ENCODE assay signal across 10 cellular contexts in the genomic region with DNA sequence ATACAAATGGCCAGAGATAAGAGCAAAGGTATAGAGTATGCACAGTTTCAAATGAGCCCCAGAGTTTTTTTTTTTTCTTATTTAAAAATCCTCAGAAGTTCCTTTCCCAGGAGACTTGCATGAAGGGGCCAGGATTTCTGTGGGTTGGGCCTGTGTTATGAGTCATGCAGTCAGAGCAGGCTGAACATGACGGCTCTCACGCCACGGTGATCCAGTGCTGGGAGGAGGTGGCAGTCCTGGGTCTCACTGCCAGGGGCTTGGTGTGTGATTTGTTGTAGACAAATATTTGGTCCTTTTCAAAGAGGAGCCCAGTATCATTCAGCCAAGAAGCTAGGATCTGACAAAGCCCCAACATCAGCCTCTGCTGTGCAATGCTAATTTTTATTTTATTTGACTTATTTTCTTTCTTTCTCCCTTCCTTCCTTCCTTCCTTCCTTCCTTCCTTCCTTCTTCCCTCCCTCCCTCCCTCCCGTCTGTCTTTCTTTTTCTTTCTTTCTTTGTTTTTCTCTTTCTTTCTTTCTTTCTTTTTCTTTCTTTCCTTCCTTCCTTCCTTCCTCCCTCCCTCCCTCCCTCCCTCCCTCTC. TPM values are rescaled to one million over a fixed set of nuclear protein-coding genes. Genes with fewer than 3 reads are reported as not detected.
DNase-seq lines count a peak whose midpoint lies in the region; ATAC-seq, FAIRE-seq and TF ChIP-seq lines count a peak whose summit lies in the region.
"Had no signal": no experiment of that assay in that cellular context is flagged by ENCODE, and none has a peak within 500 bp of the region (broad histone marks: within the 10 kb centered on the region; RNA-seq: fewer than 3 reads in every experiment).

No MANE protein-coding gene starts in this region.

- H3K27me3 ChIP-seq in HL-60 (ENCODE audit: insufficient read depth, poor library complexity, severe bottlenecking): no peaks in the 10 kb centered on the region

- peak; percentile 82 for ATAC-seq in left colon
- ATAC-seq in activated CD8-positive, alpha-beta memory T cell treated with anti-CD3 and anti-CD28 coated beads, Interleukin-2, amount 10 ng/mL, durations not matched to agents 7 days and 5 days: no peak
- no peak for ATAC-seq in GM21825 (IDR thresholded peaks at IDR 0.05; ENCODE audit: unreplicated experiment)

- H3K36me3 Mint-ChIP-seq in activated CD8-positive, alpha-beta memory T cell treated with anti-CD3 and anti-CD28 coated beads, Interleukin-2, amount 10 ng/mL, durations not matched to agents 7 days and 5 days: no peaks in the 10 kb centered on the region

- intact Hi-C loops in left colon (cut with DNase I, micrococcal nuclease): no loop called here

- in situ Hi-C loops in ACHN (cut with HindIII; ENCODE audit: low pct_ligation_motif_present, low pct_unique_long_range_greater_than_20kb, low sequenced_read_pairs): no loop called here

- TF ChIP-seq POLR2A in GM12891 (IDR thresholded peaks at IDR 0.05; ENCODE audit: low read depth, low read length): no peak

- H3K4me1 Mint-ChIP-seq in activated CD8-positive, alpha-beta memory T cell treated with anti-CD3 and anti-CD28 coated beads, Interleukin-2, amount 10 ng/mL, durations not matched to agents 7 days and 5 days: no peaks in the 10 kb centered on the region

- H3K4me3 Mint-ChIP-seq in activated CD8-positive, alpha-beta memory T cell treated with anti-CD3 and anti-CD28 coated beads, Interleukin-2, amount 10 ng/mL, durations not matched to agents 7 days and 5 days: no peak overlapping the region

- no peak for FAIRE-seq in GM12891 (lab: Jason Lieb, UNC)

- no peak overlapping the region for H3K4me3 ChIP-seq in HL-60 (replicated peaks; ENCODE audit: insufficient read depth, low read length)
- H3K4me3 ChIP-seq: skin epidermis had no signal

- no peaks in the 10 kb centered on the region for H3K9me3 Mint-ChIP-seq in activated CD8-positive, alpha-beta memory T cell treated with anti-CD3 and anti-CD28 coated beads, Interleukin-2, amount 10 ng/mL, durations not matched to agents 7 days and 5 days (ENCODE audit: low read depth)

- DNase-seq in ACHN: peak; percentile 94
- DNase-seq in HL-60 (ENCODE audit: low read depth in 1 of 2, low spot score in 1 of 2): peak; percentile 45 to 54
- DNase-seq in amniotic stem cell (lab: John Stamatoyannopoulos, UW): peak; percentile 90
- DNase-seq in left colon: peak; percentile 45 to 59
- no peak for DNase-seq in NCI-H2107 treated with DMSO at 0.1 percent for 48 hours (lab: John Stamatoyannopoulos, UW; ENCODE audit: unreplicated experiment)
- no peak for DNase-seq in activated CD8-positive, alpha-beta memory T cell treated with anti-CD3 and anti-CD28 coated beads, Interleukin-2, amount 10 ng/mL, durations not matched to agents 7 days and 5 days
- no peak for DNase-seq in GM12891 (ENCODE audit: insufficient read length, low spot score)

- H3K27me3 Mint-ChIP-seq in activated CD8-positive, alpha-beta memory T cell treated with anti-CD3 and anti-CD28 coated beads, Interleukin-2, amount 10 ng/mL, durations not matched to agents 7 days and 5 days: peaks cover 11% of the 10 kb centered on the region

- H3K27ac Mint-ChIP-seq in activated CD8-positive, alpha-beta memory T cell treated with anti-CD3 and anti-CD28 coated beads, Interleukin-2, amount 10 ng/mL, durations not matched to agents 7 days and 5 days: no peak overlapping the region

- H3K27ac ChIP-seq in HL-60 (replicated peaks): no peak overlapping the region

- no peak for TF ChIP-seq CTCF in HL-60 (IDR thresholded peaks at IDR 0.05; ENCODE audit: insufficient read depth, low read length)

- CTCF ChIA-PET in activated CD8-positive, alpha-beta memory T cell treated with anti-CD3 and anti-CD28 coated beads, Interleukin-2, amount 10 ng/mL, durations not matched to agents 7 days and 5 days (lab: Charles Lee): no interaction called here

TF ChIP-seq in GM12891, 5 proteins besides CTCF, POLR2A, EP300 and RAD21:
- TF ChIP-seq SPI1 (IDR thresholded peaks at IDR 0.05; ENCODE audit: low read depth, low read length) (no peak), PAX5 (IDR thresholded peaks at IDR 0.05; ENCODE audit: insufficient read depth, low read length, severe bottlenecking) (no peak), POU2F2 (IDR thresholded peaks at IDR 0.05; ENCODE audit: low read depth, low read length) (no peak), TAF1 (IDR thresholded peaks at IDR 0.05; ENCODE audit: low read depth, low read length) (no peak), POLR2AphosphoS5 (IDR thresholded peaks at IDR 0.05; ENCODE audit: low read depth, low read length) (no peak)

RNA-seq across cellular contexts. Expression of a gene that starts 10.4 kb away (rescaled TPM):
- under 1 TPM; 0.76 to 0.89 TPM for total RNA-seq in left colon
- total RNA-seq in activated CD8-positive, alpha-beta memory T cell treated with anti-CD3 and anti-CD28 coated beads, Interleukin-2, amount 10 ng/mL, durations not matched to agents 7 days and 5 days: not detected
- polyA plus RNA-seq in GM12891 (2012; ENCODE audit: low read depth, missing spikeins): not detected
- total RNA-seq: activated CD8-positive, alpha-beta memory T cell treated with anti-CD3 and anti-CD28 coated beads for 36 hours had no signal

Comparison
In these comparisons a context has a peak if more than half of its experiments do, and no peak if none do; other contexts are left out.
1. DNase-seq: peak in ACHN (single experiment), HL-60 (2 of 2), amniotic stem cell (single experiment) and left colon (2 of 2); none in NCI-H2107 treated with DMSO at 0.1 percent for 48 hours (single experiment), activated CD8-positive, alpha-beta memory T cell treated with anti-CD3 and anti-CD28 coated beads, Interleukin-2, amount 10 ng/mL, durations not matched to agents 7 days and 5 days (single experiment) and GM12891 (single experiment).